8 cellular contexts compared by ENCODE assay signal in the genomic region with DNA sequence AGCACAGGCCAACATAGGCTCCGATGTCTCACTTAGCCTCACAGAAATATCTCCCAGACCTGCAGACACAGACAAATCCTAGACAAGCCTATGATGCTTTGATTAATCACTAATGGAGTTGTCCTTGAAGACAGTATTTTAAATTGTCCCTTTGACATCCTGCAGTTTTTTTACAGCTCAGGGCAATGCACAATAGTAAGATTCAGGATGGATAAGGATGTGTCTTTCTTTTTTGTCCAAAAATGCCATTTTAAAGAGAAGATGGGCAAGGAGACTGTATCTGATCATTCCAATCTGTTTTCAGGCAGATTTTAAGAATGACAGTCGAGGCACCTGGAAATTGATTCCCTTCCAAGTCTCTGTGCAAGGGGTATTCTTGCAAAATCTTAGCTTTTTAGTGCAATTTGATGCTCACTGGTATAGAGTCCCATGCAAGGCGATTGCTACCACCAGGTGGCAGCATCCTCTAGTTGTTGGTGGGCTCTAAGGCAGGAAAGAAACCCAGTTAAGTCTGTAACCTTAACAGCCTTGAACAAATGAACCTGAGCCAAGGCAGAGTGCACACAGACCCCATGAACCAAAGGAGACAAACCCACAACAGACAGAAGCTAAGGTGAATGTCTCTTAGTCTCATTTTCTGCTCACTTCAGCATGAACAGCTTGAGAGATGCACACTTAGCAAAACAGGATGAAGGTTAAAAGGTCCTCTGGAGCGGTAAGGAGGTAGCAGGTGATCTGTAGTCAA. TPM values are rescaled to one million over a fixed set of nuclear protein-coding genes. Genes with fewer than 3 reads are reported as not detected.
DNase-seq lines count a peak whose midpoint lies in the region; ATAC-seq and TF ChIP-seq lines count a peak whose summit lies in the region.

No MANE protein-coding gene starts in this region.

- CTCF ChIA-PET in naive thymus-derived CD4-positive, alpha-beta T cell (lab: Charles Lee) = interaction anchor here (0.6 to 4.4 kb wide), 14 partner anchors 12 to 1195 kb away, joined by 3 to 40 read pairs (median 4); no protein-coding TSS in a partner anchor

- H3K4me1 Mint-ChIP-seq in naive thymus-derived CD4-positive, alpha-beta T cell = peaks cover 0 to 5% (median 0%) of the 10 kb centered on the region in 7 donors

- H3K27ac Mint-ChIP-seq in naive thymus-derived CD4-positive, alpha-beta T cell = peak overlapping the region in 2 of 9 donors; percentile 65 to 70

- H3K27ac ChIP-seq in naive thymus-derived CD4-positive, alpha-beta T cell (ENCODE audit: low read depth, low read length) = no peak overlapping the region

- H3K4me3 ChIP-seq in epithelial cell of proximal tubule (ENCODE audit: low read depth, low read length) = no peak overlapping the region
- no peak overlapping the region for H3K4me3 ChIP-seq in naive thymus-derived CD4-positive, alpha-beta T cell (ENCODE audit: low read length)

- H3K36me3 Mint-ChIP-seq in naive thymus-derived CD4-positive, alpha-beta T cell = peaks cover 0 to 23% (median 0%) of the 10 kb centered on the region in 5 donors

- TF ChIP-seq CTCF in epithelial cell of proximal tubule (conservative IDR thresholded peaks at IDR 0.05; ENCODE audit: low read depth, low read length) = peak; percentile 96

- no peaks in the 10 kb centered on the region for H3K27me3 Mint-ChIP-seq in naive thymus-derived CD4-positive, alpha-beta T cell

- H3K9me3 ChIP-seq in naive thymus-derived CD4-positive, alpha-beta T cell (ENCODE audit: control insufficient read depth in 2 of 3, low read length in 3 of 3) = no peaks in the 10 kb centered on the region

- intact Hi-C loops in naive thymus-derived CD4-positive, alpha-beta T cell (cut with micrococcal nuclease) = loop anchor here (1.0 to 5.0 kb wide), 4 partner anchors 215 to 792 kb away; no protein-coding TSS in a partner anchor

- no peaks in the 10 kb centered on the region for H3K4me1 ChIP-seq in naive thymus-derived CD4-positive, alpha-beta T cell (ENCODE audit: control insufficient read depth in 2 of 2, insufficient read depth in 2 of 2, low read length in 2 of 2)

- POLR2A ChIA-PET in naive thymus-derived CD4-positive, alpha-beta T cell (lab: Charles Lee) = no interaction called here

- DNase-seq in SIG-M5 treated with dmso at 0.1 percent for 504 hours (lab: John Stamatoyannopoulos, UW; ENCODE audit: unreplicated experiment) (peak; percentile 58), SIG-M5 (lab: John Stamatoyannopoulos, UW) (no peak), HS-27A (ENCODE audit: low read depth) (peak; percentile 39), NOMO-1 treated with dmso at 0.1 percent for 144 hours (lab: John Stamatoyannopoulos, UW; ENCODE audit: unreplicated experiment) (peak; percentile 20), epithelial cell of proximal tubule (ENCODE audit: low read depth) (peak; percentile 18)
- peak; percentile 57 for DNase-seq in activated CD8-positive, alpha-beta memory T cell treated with anti-CD3 and anti-CD28 coated beads, Interleukin-2, amount 50 U/mL, for 24 hours (ENCODE audit: extremely low read depth)
- peak; percentile 26 to 77 (median 62) for DNase-seq in naive thymus-derived CD4-positive, alpha-beta T cell
- DNase-seq in stimulated activated CD8-positive, alpha-beta memory T cell treated with anti-CD3 and anti-CD28 coated beads, Interleukin-7, amount 100 ng/mL, for 48 hours (ENCODE audit: extremely low read depth in 1 of 2, low read depth in 1 of 2) = peak; percentile 34 to 48

- peak; percentile 92 for ATAC-seq in naive thymus-derived CD4-positive, alpha-beta T cell

- H3K9me3 Mint-ChIP-seq in naive thymus-derived CD4-positive, alpha-beta T cell = no peaks in the 10 kb centered on the region

- peak overlapping the region in 1 of 10 donors; percentile 36 for H3K4me3 Mint-ChIP-seq in naive thymus-derived CD4-positive, alpha-beta T cell

- H3K36me3 ChIP-seq in naive thymus-derived CD4-positive, alpha-beta T cell (ENCODE audit: control insufficient read depth in 2 of 3, insufficient read depth in 3 of 3, low read length in 3 of 3) = no peaks in the 10 kb centered on the region

- no peaks in the 10 kb centered on the region for H3K27me3 ChIP-seq in naive thymus-derived CD4-positive, alpha-beta T cell (ENCODE audit: control insufficient read depth in 2 of 2, insufficient read depth in 2 of 2, low read length in 2 of 2)

RNA-seq across cellular contexts. Expression of a gene that starts 51.2 kb away (rescaled TPM):
- 0.43 and 1.4 TPM in 2 replicates for total RNA-seq in epithelial cell of proximal tubule
- total RNA-seq in naive thymus-derived CD4-positive, alpha-beta T cell = 1 to 10 TPM in 1 of 5 experiments, under 1 TPM in 4; 0.24 to 1.3 (median 0.34) TPM
- under 1 TPM; 0.04 to 0.25 TPM for polyA plus RNA-seq in naive thymus-derived CD4-positive, alpha-beta T cell
